ENCODE assay signal across 1 cellular context in genomic region chr7:129317450-129317849, GRCh38.
TF ChIP-seq lines count a peak whose summit lies in the region.

No MANE protein-coding gene starts in this region.

TF ChIP-seq in WTC11, 78 proteins besides CTCF, POLR2A, EP300 and RAD21 (continued from another document):
- TF ChIP-seq ARID4B (CRISPR knock-in tag; IDR thresholded peaks at IDR 0.05; ENCODE audit: borderline replicate concordance) = no peak
